ENCODE assay signal across 18 cellular contexts in genomic region chr5:133360693-133361479, GRCh38.
"Had no signal": no experiment of that assay in that cellular context is flagged by ENCODE, and none has a peak within 500 bp of the region (broad histone marks: within the 10 kb centered on the region; RNA-seq: fewer than 3 reads in every experiment).

No MANE protein-coding gene starts in this region.

- ATAC-seq: activated CD8-positive, alpha-beta T cell treated with anti-CD3 and anti-CD28 coated beads for 36 hours; esophagus mucosa; left lung; naive thymus-derived CD8-positive, alpha-beta T cell; upper lobe of right lung had no signal

- DNase-seq: activated B cell treated with CpG ODN at 0.5 μM for 24 hours; activated CD4-positive, alpha-beta T cell treated with anti-CD3 and anti-CD28 coated beads for 48 hours; activated CD8-positive, alpha-beta memory T cell treated with anti-CD3 and anti-CD28 coated beads, Interleukin-2, amount 50 U/mL, for 4 hours; activated CD8-positive, alpha-beta T cell treated with anti-CD3 and anti-CD28 coated beads for 36 hours; activated effector memory CD4-positive, alpha-beta T cell treated with anti-CD3 and anti-CD28 coated beads, Interleukin-2, amount 50 U/mL, for 16 hours; activated T-cell treated with anti-CD3 and anti-CD28 coated beads, Interleukin-2, amount 50 U/mL, for 48 hours; adrenal gland; left lung; mammary epithelial cell; naive thymus-derived CD8-positive, alpha-beta T cell; stimulated activated CD4-positive, alpha-beta T cell treated with anti-CD3 and anti-CD28 coated beads, Interleukin-12 subunit alpha, Interleukin-12 subunit beta, amount 100 ng/mL, for 4 hours; stimulated activated CD4-positive, alpha-beta T cell treated with anti-CD3 and anti-CD28 coated beads, Interleukin-2, amount 100 ng/mL, for 24 hours; stomach; T-helper 2 cell; testis; upper lobe of right lung had no signal

- H3K9me3 Mint-ChIP-seq: activated B cell treated with CpG ODN at 0.5 μM for 24 hours; activated CD8-positive, alpha-beta T cell treated with anti-CD3 and anti-CD28 coated beads for 36 hours; activated naive CD4-positive, alpha-beta T cell treated with anti-CD3 and anti-CD28 coated beads, Interleukin-2, amount 50 U/mL, for 24 hours; naive thymus-derived CD8-positive, alpha-beta T cell had no signal

- H3K4me3 Mint-ChIP-seq: activated B cell treated with CpG ODN at 0.5 μM for 24 hours; activated CD8-positive, alpha-beta T cell treated with anti-CD3 and anti-CD28 coated beads for 36 hours; activated naive CD4-positive, alpha-beta T cell treated with anti-CD3 and anti-CD28 coated beads, Interleukin-2, amount 50 U/mL, for 24 hours; naive thymus-derived CD8-positive, alpha-beta T cell had no signal

- H3K36me3 Mint-ChIP-seq: activated naive CD4-positive, alpha-beta T cell treated with anti-CD3 and anti-CD28 coated beads, Interleukin-2, amount 50 U/mL, for 24 hours; naive thymus-derived CD8-positive, alpha-beta T cell had no signal

- H3K27ac Mint-ChIP-seq: activated B cell treated with CpG ODN at 0.5 μM for 24 hours; activated CD8-positive, alpha-beta T cell treated with anti-CD3 and anti-CD28 coated beads for 36 hours; activated naive CD4-positive, alpha-beta T cell treated with anti-CD3 and anti-CD28 coated beads, Interleukin-2, amount 50 U/mL, for 24 hours; naive thymus-derived CD8-positive, alpha-beta T cell had no signal

- H3K4me1 Mint-ChIP-seq: activated B cell treated with CpG ODN at 0.5 μM for 24 hours; activated naive CD4-positive, alpha-beta T cell treated with anti-CD3 and anti-CD28 coated beads, Interleukin-2, amount 50 U/mL, for 24 hours; naive thymus-derived CD8-positive, alpha-beta T cell had no signal
